12 cellular contexts compared by ENCODE assay signal in genomic region chr6:33319939-33320314, GRCh38. TPM values are rescaled to one million over a fixed set of nuclear protein-coding genes. Genes with fewer than 3 reads are reported as not detected.
DNase-seq lines count a peak whose midpoint lies in the region; ATAC-seq, FAIRE-seq and TF ChIP-seq lines count a peak whose summit lies in the region.
"Had no signal": no experiment of that assay in that cellular context is flagged by ENCODE, and none has a peak within 500 bp of the region (broad histone marks: within the 10 kb centered on the region; RNA-seq: fewer than 3 reads in every experiment).

No MANE protein-coding gene starts in this region.

- H3K4me2 ChIP-seq in HepG2 (ENCODE audit: low read depth, low read length), result no peak overlapping the region

- H3K36me3 Mint-ChIP-seq in Calu3 (ENCODE audit: insufficient read depth, unreplicated experiment), result peaks cover 95% of the 10 kb centered on the region

- H3K9me3 ChIP-seq in liver (ENCODE audit: control insufficient read depth in 4 of 4, low read length in 3 of 4), result no peaks in the 10 kb centered on the region
- H3K9me3 ChIP-seq in HepG2 (ENCODE audit: low read length), result no peaks in the 10 kb centered on the region
- no peaks in the 10 kb centered on the region for H3K9me3 ChIP-seq in ascending aorta
- no peaks in the 10 kb centered on the region for H3K9me3 ChIP-seq in mesodermal cell (ENCODE audit: control insufficient read depth, low read length)

- BruUV-seq in HepG2 (replicated peaks; lab: Mats Ljungman, UMichigan) (no TSS peak), Calu3 (replicated peaks; lab: Mats Ljungman, UMichigan) (no TSS peak)

- DNase-seq in HepG2 (ENCODE audit: low spot score), result no peak
- no peak for DNase-seq in ascending aorta (ENCODE audit: low spot score in 2 of 2)
- DNase-seq in stimulated activated naive CD4-positive, alpha-beta T cell (lab: John Stamatoyannopoulos, UW), result no peak
- DNase-seq in ACHN, result no peak
- no peak for DNase-seq in SKM-1 treated with dmso at 0.1 percent for 144 hours (lab: John Stamatoyannopoulos, UW; ENCODE audit: unreplicated experiment)
- no peak for DNase-seq in Calu3
- DNase-seq: DMS79; Kasumi-1; stimulated activated CD4-positive, alpha-beta T cell treated with anti-CD3 and anti-CD28 coated beads, Interleukin-1b, Interleukin-23, amount 100 ng/mL, for 48 hours had no signal

- TF ChIP-seq RAD21 in liver (IDR thresholded peaks at IDR 0.05) (no peak), HepG2 (CRISPR knock-in tag; IDR thresholded peaks at IDR 0.05) (no peak)

- H3K27me3 ChIP-seq in liver (ENCODE audit: control insufficient read depth in 4 of 4, insufficient read depth in 4 of 4, low read length in 3 of 4), result no peaks in the 10 kb centered on the region
- H3K27me3 ChIP-seq in HepG2 (ENCODE audit: control insufficient read depth in 1 of 2, insufficient read depth in 2 of 2, low read length in 2 of 2), result no peaks in the 10 kb centered on the region; a peak in 2 of 5 replicates
- no peaks in the 10 kb centered on the region for H3K27me3 ChIP-seq in ascending aorta

- H3K27ac ChIP-seq in liver (ENCODE audit: low read depth in 1 of 2, low read length in 2 of 2) (peak overlapping the region; percentile 47 to 85), HepG2 (ENCODE audit: extremely low read length, insufficient read depth, low read length) (no peak overlapping the region), ascending aorta (peak overlapping the region; percentile 89 to 93), mesodermal cell (ENCODE audit: low read depth, low read length, severe bottlenecking) (peak overlapping the region; percentile 20)

- no peak for TF ChIP-seq CTCF in liver (IDR thresholded peaks at IDR 0.05; ENCODE audit: low read depth, low read length, missing input control)
- no peak for TF ChIP-seq CTCF in HepG2 (CRISPR knock-in tag; IDR thresholded peaks at IDR 0.05)
- TF ChIP-seq CTCF in ascending aorta (IDR thresholded peaks at IDR 0.05), result no peak
- no peak for TF ChIP-seq CTCF in Calu3 (IDR thresholded peaks at IDR 0.05; ENCODE audit: unreplicated experiment)

- TF ChIP-seq EP300 in HepG2 (IDR thresholded peaks at IDR 0.05; ENCODE audit: low read depth in 2 of 2, low read length in 2 of 2), result no peak
- TF ChIP-seq EP300 in HepG2 (CRISPR knock-in tag; IDR thresholded peaks at IDR 0.05; ENCODE audit: borderline replicate concordance), result no peak

- peaks cover 79% of the 10 kb centered on the region for H3K4me1 Mint-ChIP-seq in Calu3 (ENCODE audit: low read depth, unreplicated experiment)

- ATAC-seq in HepG2, result no peak
- ATAC-seq: left lobe of liver had no signal

- no peaks in the 10 kb centered on the region for H3K27me3 Mint-ChIP-seq in Calu3 (ENCODE audit: unreplicated experiment)

- no peaks in the 10 kb centered on the region for H3K9me3 Mint-ChIP-seq in Calu3 (ENCODE audit: low read depth, unreplicated experiment)

- no peak for FAIRE-seq in HepG2 (lab: Jason Lieb, UNC)

- POLR2A ChIA-PET in HepG2 (lab: Yijun Ruan, JAX), result interaction anchor here (0.9 to 3.9 kb wide), 2 partner anchors 19 to 120 kb away, joined by 3 to 57 read pairs; partner anchors contain the start of gene RGL2

- no peak overlapping the region for H3K4me3 ChIP-seq in liver (ENCODE audit: low read depth in 1 of 3, low read length in 3 of 3)
- H3K4me3 ChIP-seq in HepG2 (replicated peaks in 1 of 3; ENCODE audit: insufficient read depth in 1 of 3, low read depth in 2 of 3, low read length in 3 of 3), result no peak overlapping the region
- peak overlapping the region in 1 of 2 donors; percentile 81 for H3K4me3 ChIP-seq in ascending aorta
- H3K4me3 ChIP-seq in mesodermal cell (ENCODE audit: extremely low read depth, insufficient read depth, low read length, poor library complexity, severe bottlenecking), result no peak overlapping the region

- H3K4me1 ChIP-seq in liver (ENCODE audit: control insufficient read depth in 4 of 4, insufficient read depth in 4 of 4, low read length in 3 of 4) (peaks cover 21 to 59% (median 50%) of the 10 kb centered on the region in 4 donors), HepG2 (ENCODE audit: insufficient read depth, low read length) (peaks cover 58% of the 10 kb centered on the region), ascending aorta (peaks cover 27 to 50% of the 10 kb centered on the region in 2 donors), mesodermal cell (ENCODE audit: control insufficient read depth, insufficient read depth, low read length, poor library complexity, severe bottlenecking) (peaks cover 30% of the 10 kb centered on the region)

- H3K36me3 ChIP-seq in liver (ENCODE audit: control insufficient read depth in 4 of 4, insufficient read depth in 3 of 4, low read depth in 1 of 4, low read length in 3 of 4) (peaks cover 0 to 16% (median 8%) of the 10 kb centered on the region in 4 donors), HepG2 (replicated peaks in 1 of 2; ENCODE audit: control insufficient read depth in 1 of 2, insufficient read depth in 2 of 2, low read length in 2 of 2) (peaks cover 5 to 31% of the 10 kb centered on the region in 2 experiments), ascending aorta (peaks cover 17 to 28% of the 10 kb centered on the region in 2 donors), mesodermal cell (ENCODE audit: control insufficient read depth, insufficient read depth, low read length) (peaks cover 43% of the 10 kb centered on the region)

- H4K20me1 ChIP-seq in HepG2 (ENCODE audit: insufficient read depth, low read length), result peaks cover 3% of the 10 kb centered on the region; the same call in 1 of the 2 replicates

- H3K4me3 Mint-ChIP-seq in Calu3 (ENCODE audit: low read depth, unreplicated experiment), result no peak overlapping the region

- TF ChIP-seq POLR2A in HepG2 (IDR thresholded peaks at IDR 0.05; ENCODE audit: insufficient read depth in 1 of 2, low read depth in 2 of 2, low read length in 2 of 2), result no peak

- in situ Hi-C loops in HepG2 (cut with HindIII; ENCODE audit: extremely low pct_ligation_motif_present, low pct_unique_long_range_greater_than_20kb), result no loop called here
- in situ Hi-C loops in ACHN (cut with HindIII; ENCODE audit: low pct_ligation_motif_present, low pct_unique_long_range_greater_than_20kb, low sequenced_read_pairs), result no loop called here

- H2AFZ ChIP-seq in HepG2 (ENCODE audit: low read length), result no peak overlapping the region

- 92% methylated on average over 3 of the region's 3 CpGs for WGBS in liver
- WGBS in HepG2 (ENCODE audit: low lambda C conversion rate), result 95% methylated on average over 3 of the region's 3 CpGs
- 93 to 95% methylated on average over 3 of the region's 3 CpGs for WGBS in mesodermal cell (ENCODE audit: insufficient coverage in 2 of 2), 2 experiments

- peaks cover 22% of the 10 kb centered on the region for H3K79me2 ChIP-seq in HepG2 (ENCODE audit: insufficient read depth, low read length)

- intact Hi-C loops in HepG2 (cut with micrococcal nuclease; ENCODE audit: unreplicated experiment) (no loop called here), ascending aorta (cut with DNase I) (loop anchor here (5.0 to 10.0 kb wide), 2 partner anchors 118 to 1655 kb away; partner anchors contain the start of genes C6orf47, CSNK2B, GPANK1 and HSD17B8), Calu3 (cut with micrococcal nuclease; ENCODE audit: unreplicated experiment) (loop anchor here (5.0 kb wide), 1 partner anchor 72 kb away; the partner anchor contains the start of gene KIFC1)

- no peak overlapping the region for H3K9ac ChIP-seq in liver (ENCODE audit: low read depth in 1 of 2, low read length in 2 of 2)
- no peak overlapping the region for H3K9ac ChIP-seq in HepG2 (ENCODE audit: insufficient read depth, low read depth, low read length)

- H3K27ac Mint-ChIP-seq in Calu3 (ENCODE audit: unreplicated experiment), result no peak overlapping the region

- CTCF ChIA-PET in HepG2 (lab: Yijun Ruan, JAX; ENCODE audit: low intra/inter-chr PET ratio, low total read pairs) (no interaction called here), Calu3 (lab: Charles Lee) (interaction anchor here (0.6 kb wide), 1 partner anchor 112 kb away, joined by 4 read pairs; no protein-coding TSS in a partner anchor)

RNA-seq across cellular contexts. Expression of gene ZBTB22, which starts 2.4 kb away (rescaled TPM):
- total RNA-seq in liver (1 to 10 TPM; 5.5 to 7.8 TPM), HepG2 (2016; rRNA removed; fragmentation: Illumina TruSeq; extraction: Trizol) (6.6 and 8.0 TPM in 2 replicates), ascending aorta (35.5 TPM), Calu3 (2022) (22.6 and 26.4 TPM in 2 replicates)
- polyA plus RNA-seq in liver (1 to 10 TPM; 1.6 to 3.9 TPM), HepG2 (2011; rRNA removed) (10.6 and 13.4 TPM in 2 replicates)
- total RNA-seq in HepG2 (2016; cell fraction: cytosol; rRNA removed; fragmentation: Illumina TruSeq; extraction: Trizol; ENCODE audit: low read depth), result 2.3 and 2.6 TPM in 2 replicates
- total RNA-seq in HepG2 (2016; cell fraction: insoluble cytoplasmic fraction; rRNA removed; fragmentation: Illumina TruSeq; extraction: Trizol), result 5.5 and 8.7 TPM in 2 replicates
- total RNA-seq in HepG2 (2016; cell fraction: membrane; rRNA removed; fragmentation: Illumina TruSeq; extraction: Trizol), result 7.1 and 7.2 TPM in 2 replicates
- 5.7 and 6.4 TPM in 2 replicates for total RNA-seq in HepG2 (2016; cell fraction: nucleus; rRNA removed; fragmentation: Illumina TruSeq; extraction: Trizol)
- 8.3 and 11.3 TPM in 2 replicates for polyA plus RNA-seq in HepG2 (2011; cell fraction: cytosol; rRNA removed)
- polyA plus RNA-seq in HepG2 (2011; cell fraction: nucleus; rRNA removed), result 21.6 and 22.3 TPM in 2 replicates
- 7.0 and 7.7 TPM in 2 replicates for polyA plus RNA-seq in HepG2 (2012)
- 1.6 and 1.7 TPM in 2 replicates for polyA plus RNA-seq in HepG2 (2016; cell fraction: cytosol; fragmentation: Illumina TruSeq; extraction: Trizol; ENCODE audit: low read depth)
- 6.1 and 6.4 TPM in 2 replicates for polyA plus RNA-seq in HepG2 (2016; cell fraction: insoluble cytoplasmic fraction; fragmentation: Illumina TruSeq; extraction: Trizol; ENCODE audit: low read depth)
- 5.8 and 6.0 TPM in 2 replicates for polyA plus RNA-seq in HepG2 (2016; cell fraction: membrane; fragmentation: Illumina TruSeq; extraction: Trizol; ENCODE audit: low read depth)
- polyA plus RNA-seq in HepG2 (2016; cell fraction: nucleus; fragmentation: Illumina TruSeq; extraction: Trizol; ENCODE audit: insufficient read depth, low read depth), result 12.9 TPM in 2 replicates
- polyA minus RNA-seq in HepG2 (2011; rRNA and poly(A)+ RNA removed; ENCODE audit: low replicate concordance), result 17.5 and 28.0 TPM in 2 replicates
- 5.7 and 6.2 TPM in 2 replicates for polyA minus RNA-seq in HepG2 (2011; cell fraction: cytosol; rRNA and poly(A)+ RNA removed)
- polyA minus RNA-seq in HepG2 (2011; cell fraction: nucleus; rRNA and poly(A)+ RNA removed), result 7.8 and 9.8 TPM in 2 replicates
- polyA plus RNA-seq in mesodermal cell (2013, experiment 1 of 2), result 21.2 TPM
- polyA plus RNA-seq in mesodermal cell (2013, experiment 2 of 2), result 14.2 TPM

RNA-seq across cellular contexts. Expression of gene DAXX, which starts 2.8 kb away (rescaled TPM):
- total RNA-seq in liver (10 to 100 TPM; 11.8 to 15.1 TPM), HepG2 (2016; rRNA removed; fragmentation: Illumina TruSeq; extraction: Trizol) (48.9 and 49.4 TPM in 2 replicates), ascending aorta (44.8 TPM), Calu3 (2022) (86.3 and 86.6 TPM in 2 replicates)
- polyA plus RNA-seq in liver (10 to 100 TPM; 12.9 to 13.1 TPM), HepG2 (2011; rRNA removed) (21.5 and 21.8 TPM in 2 replicates)
- 9.4 and 11.8 TPM in 2 replicates for total RNA-seq in HepG2 (2016; cell fraction: cytosol; rRNA removed; fragmentation: Illumina TruSeq; extraction: Trizol; ENCODE audit: low read depth)
- total RNA-seq in HepG2 (2016; cell fraction: insoluble cytoplasmic fraction; rRNA removed; fragmentation: Illumina TruSeq; extraction: Trizol), result 39.5 and 51.1 TPM in 2 replicates
- 35.4 and 40.7 TPM in 2 replicates for total RNA-seq in HepG2 (2016; cell fraction: membrane; rRNA removed; fragmentation: Illumina TruSeq; extraction: Trizol)
- 28.1 and 35.0 TPM in 2 replicates for total RNA-seq in HepG2 (2016; cell fraction: nucleus; rRNA removed; fragmentation: Illumina TruSeq; extraction: Trizol)
- 8.9 and 9.8 TPM in 2 replicates for polyA plus RNA-seq in HepG2 (2011; cell fraction: cytosol; rRNA removed)
- polyA plus RNA-seq in HepG2 (2011; cell fraction: nucleus; rRNA removed), result 37.6 and 42.8 TPM in 2 replicates
- 28.0 and 40.6 TPM in 2 replicates for polyA plus RNA-seq in HepG2 (2012)
- 9.5 and 11.3 TPM in 2 replicates for polyA plus RNA-seq in HepG2 (2016; cell fraction: cytosol; fragmentation: Illumina TruSeq; extraction: Trizol; ENCODE audit: low read depth)
- 46.2 and 62.5 TPM in 2 replicates for polyA plus RNA-seq in HepG2 (2016; cell fraction: insoluble cytoplasmic fraction; fragmentation: Illumina TruSeq; extraction: Trizol; ENCODE audit: low read depth)
- polyA plus RNA-seq in HepG2 (2016; cell fraction: membrane; fragmentation: Illumina TruSeq; extraction: Trizol; ENCODE audit: low read depth), result 27.7 and 31.8 TPM in 2 replicates
- 75.8 and 76.6 TPM in 2 replicates for polyA plus RNA-seq in HepG2 (2016; cell fraction: nucleus; fragmentation: Illumina TruSeq; extraction: Trizol; ENCODE audit: insufficient read depth, low read depth)
- 15.6 and 16.1 TPM in 2 replicates for polyA minus RNA-seq in HepG2 (2011; rRNA and poly(A)+ RNA removed; ENCODE audit: low replicate concordance)
- 7.0 and 9.3 TPM in 2 replicates for polyA minus RNA-seq in HepG2 (2011; cell fraction: cytosol; rRNA and poly(A)+ RNA removed)
- 10.8 and 15.5 TPM in 2 replicates for polyA minus RNA-seq in HepG2 (2011; cell fraction: nucleus; rRNA and poly(A)+ RNA removed)
- 40.5 TPM for polyA plus RNA-seq in mesodermal cell (2013, experiment 1 of 2)
- 36.8 TPM for polyA plus RNA-seq in mesodermal cell (2013, experiment 2 of 2)

RNA-seq across cellular contexts. Expression of gene TAPBP, which starts 6.0 kb away (rescaled TPM):
- total RNA-seq in liver (10 to 100 TPM; 52.7 to 74.0 TPM), HepG2 (2016; rRNA removed; fragmentation: Illumina TruSeq; extraction: Trizol) (16.4 and 32.3 TPM in 2 replicates), ascending aorta (185 TPM), Calu3 (2022) (443 and 488 TPM in 2 replicates)
- polyA plus RNA-seq in liver (10 to 100 TPM; 47.9 to 49.3 TPM), HepG2 (2011; rRNA removed) (27.4 and 34.1 TPM in 2 replicates)
- total RNA-seq in HepG2 (2016; cell fraction: cytosol; rRNA removed; fragmentation: Illumina TruSeq; extraction: Trizol; ENCODE audit: low read depth), result 3.4 and 4.1 TPM in 2 replicates
- 13.6 and 35.0 TPM in 2 replicates for total RNA-seq in HepG2 (2016; cell fraction: insoluble cytoplasmic fraction; rRNA removed; fragmentation: Illumina TruSeq; extraction: Trizol)
- 11.4 and 11.8 TPM in 2 replicates for total RNA-seq in HepG2 (2016; cell fraction: membrane; rRNA removed; fragmentation: Illumina TruSeq; extraction: Trizol)
- total RNA-seq in HepG2 (2016; cell fraction: nucleus; rRNA removed; fragmentation: Illumina TruSeq; extraction: Trizol), result 44.6 and 52.1 TPM in 2 replicates
- 14.8 and 18.3 TPM in 2 replicates for polyA plus RNA-seq in HepG2 (2011; cell fraction: cytosol; rRNA removed)
- polyA plus RNA-seq in HepG2 (2011; cell fraction: nucleus; rRNA removed), result 62.2 and 64.2 TPM in 2 replicates
- 21.4 and 27.7 TPM in 2 replicates for polyA plus RNA-seq in HepG2 (2012)
- polyA plus RNA-seq in HepG2 (2016; cell fraction: cytosol; fragmentation: Illumina TruSeq; extraction: Trizol; ENCODE audit: low read depth), result 3.1 and 3.4 TPM in 2 replicates
- 15.2 and 22.3 TPM in 2 replicates for polyA plus RNA-seq in HepG2 (2016; cell fraction: insoluble cytoplasmic fraction; fragmentation: Illumina TruSeq; extraction: Trizol; ENCODE audit: low read depth)
- polyA plus RNA-seq in HepG2 (2016; cell fraction: membrane; fragmentation: Illumina TruSeq; extraction: Trizol; ENCODE audit: low read depth), result 9.3 and 9.6 TPM in 2 replicates
- polyA plus RNA-seq in HepG2 (2016; cell fraction: nucleus; fragmentation: Illumina TruSeq; extraction: Trizol; ENCODE audit: insufficient read depth, low read depth), result 88.3 and 92.5 TPM in 2 replicates
- 44.2 and 51.1 TPM in 2 replicates for polyA minus RNA-seq in HepG2 (2011; rRNA and poly(A)+ RNA removed; ENCODE audit: low replicate concordance)
- polyA minus RNA-seq in HepG2 (2011; cell fraction: cytosol; rRNA and poly(A)+ RNA removed), result 23.7 and 33.9 TPM in 2 replicates
- 18.7 and 22.5 TPM in 2 replicates for polyA minus RNA-seq in HepG2 (2011; cell fraction: nucleus; rRNA and poly(A)+ RNA removed)
- 24.0 TPM for polyA plus RNA-seq in mesodermal cell (2013, experiment 1 of 2)
- polyA plus RNA-seq in mesodermal cell (2013, experiment 2 of 2), result 19.1 TPM

RNA-seq across cellular contexts. Expression of gene RGL2, which starts 21.2 kb away (rescaled TPM):
- 10 to 100 TPM; 16.7 to 17.8 TPM for total RNA-seq in liver
- polyA plus RNA-seq in liver, result 10 to 100 TPM; 16.8 to 22.8 TPM
- total RNA-seq in HepG2 (2016; rRNA removed; fragmentation: Illumina TruSeq; extraction: Trizol), result 16.5 and 22.9 TPM in 2 replicates
- 5.6 and 5.8 TPM in 2 replicates for total RNA-seq in HepG2 (2016; cell fraction: cytosol; rRNA removed; fragmentation: Illumina TruSeq; extraction: Trizol; ENCODE audit: low read depth)
- total RNA-seq in HepG2 (2016; cell fraction: insoluble cytoplasmic fraction; rRNA removed; fragmentation: Illumina TruSeq; extraction: Trizol), result 14.4 and 22.0 TPM in 2 replicates
- total RNA-seq in HepG2 (2016; cell fraction: membrane; rRNA removed; fragmentation: Illumina TruSeq; extraction: Trizol), result 14.1 and 14.8 TPM in 2 replicates
- 21.1 and 24.8 TPM in 2 replicates for total RNA-seq in HepG2 (2016; cell fraction: nucleus; rRNA removed; fragmentation: Illumina TruSeq; extraction: Trizol)
- 47.4 and 55.8 TPM in 2 replicates for polyA plus RNA-seq in HepG2 (2011; rRNA removed)
- 24.1 and 32.5 TPM in 2 replicates for polyA plus RNA-seq in HepG2 (2011; cell fraction: cytosol; rRNA removed)
- 260 and 280 TPM in 2 replicates for polyA plus RNA-seq in HepG2 (2011; cell fraction: nucleus; rRNA removed)
- 33.1 and 35.4 TPM in 2 replicates for polyA plus RNA-seq in HepG2 (2012)
- 4.2 and 4.6 TPM in 2 replicates for polyA plus RNA-seq in HepG2 (2016; cell fraction: cytosol; fragmentation: Illumina TruSeq; extraction: Trizol; ENCODE audit: low read depth)
- 12.1 and 14.6 TPM in 2 replicates for polyA plus RNA-seq in HepG2 (2016; cell fraction: insoluble cytoplasmic fraction; fragmentation: Illumina TruSeq; extraction: Trizol; ENCODE audit: low read depth)
- polyA plus RNA-seq in HepG2 (2016; cell fraction: membrane; fragmentation: Illumina TruSeq; extraction: Trizol; ENCODE audit: low read depth), result 9.4 and 10.4 TPM in 2 replicates
- polyA plus RNA-seq in HepG2 (2016; cell fraction: nucleus; fragmentation: Illumina TruSeq; extraction: Trizol; ENCODE audit: insufficient read depth, low read depth), result 53.5 and 54.5 TPM in 2 replicates
- polyA minus RNA-seq in HepG2 (2011; rRNA and poly(A)+ RNA removed; ENCODE audit: low replicate concordance), result 47.5 and 84.0 TPM in 2 replicates
- polyA minus RNA-seq in HepG2 (2011; cell fraction: cytosol; rRNA and poly(A)+ RNA removed), result 16.0 and 18.0 TPM in 2 replicates
- 45.7 and 51.1 TPM in 2 replicates for polyA minus RNA-seq in HepG2 (2011; cell fraction: nucleus; rRNA and poly(A)+ RNA removed)
- total RNA-seq in ascending aorta, result 63.9 TPM
- polyA plus RNA-seq in mesodermal cell (2013, experiment 1 of 2), result 64.2 TPM
- polyA plus RNA-seq in mesodermal cell (2013, experiment 2 of 2), result 53.6 TPM
- 138 and 154 TPM in 2 replicates for total RNA-seq in Calu3 (2022)

RNA-seq across cellular contexts. Expression of gene PFDN6, which starts 30.5 kb away (rescaled TPM):
- total RNA-seq in liver, result 10 to 100 TPM; 12.5 to 22.4 TPM
- polyA plus RNA-seq in liver, result 10 to 100 TPM in 1 of 2 donors, 1 to 10 TPM in 1; 6.5 to 60.1 TPM
- 87.0 and 118 TPM in 2 replicates for total RNA-seq in HepG2 (2016; rRNA removed; fragmentation: Illumina TruSeq; extraction: Trizol)
- total RNA-seq in HepG2 (2016; cell fraction: cytosol; rRNA removed; fragmentation: Illumina TruSeq; extraction: Trizol; ENCODE audit: low read depth), result 21.9 and 25.1 TPM in 2 replicates
- 97.0 and 123 TPM in 2 replicates for total RNA-seq in HepG2 (2016; cell fraction: insoluble cytoplasmic fraction; rRNA removed; fragmentation: Illumina TruSeq; extraction: Trizol)
- total RNA-seq in HepG2 (2016; cell fraction: membrane; rRNA removed; fragmentation: Illumina TruSeq; extraction: Trizol), result 19.5 and 24.7 TPM in 2 replicates
- 35.5 and 41.4 TPM in 2 replicates for total RNA-seq in HepG2 (2016; cell fraction: nucleus; rRNA removed; fragmentation: Illumina TruSeq; extraction: Trizol)
- polyA plus RNA-seq in HepG2 (2011; rRNA removed), result 75.5 and 92.2 TPM in 2 replicates
- 41.4 and 48.4 TPM in 2 replicates for polyA plus RNA-seq in HepG2 (2011; cell fraction: cytosol; rRNA removed)
- polyA plus RNA-seq in HepG2 (2011; cell fraction: nucleus; rRNA removed), result 65.1 and 96.7 TPM in 2 replicates
- polyA plus RNA-seq in HepG2 (2012), result 78.6 and 94.5 TPM in 2 replicates
- polyA plus RNA-seq in HepG2 (2016; cell fraction: cytosol; fragmentation: Illumina TruSeq; extraction: Trizol; ENCODE audit: low read depth), result 20.6 and 21.5 TPM in 2 replicates
- polyA plus RNA-seq in HepG2 (2016; cell fraction: insoluble cytoplasmic fraction; fragmentation: Illumina TruSeq; extraction: Trizol; ENCODE audit: low read depth), result 142 and 148 TPM in 2 replicates
- 20.0 and 22.3 TPM in 2 replicates for polyA plus RNA-seq in HepG2 (2016; cell fraction: membrane; fragmentation: Illumina TruSeq; extraction: Trizol; ENCODE audit: low read depth)
- 80.0 and 80.7 TPM in 2 replicates for polyA plus RNA-seq in HepG2 (2016; cell fraction: nucleus; fragmentation: Illumina TruSeq; extraction: Trizol; ENCODE audit: insufficient read depth, low read depth)
- polyA minus RNA-seq in HepG2 (2011; rRNA and poly(A)+ RNA removed; ENCODE audit: low replicate concordance), result 11.7 and 27.1 TPM in 2 replicates
- polyA minus RNA-seq in HepG2 (2011; cell fraction: cytosol; rRNA and poly(A)+ RNA removed), result 14.2 and 19.7 TPM in 2 replicates
- polyA minus RNA-seq in HepG2 (2011; cell fraction: nucleus; rRNA and poly(A)+ RNA removed), result 28.1 and 34.1 TPM in 2 replicates
- 11.3 TPM for total RNA-seq in ascending aorta
- 92.7 TPM for polyA plus RNA-seq in mesodermal cell (2013, experiment 1 of 2)
- 81.2 TPM for polyA plus RNA-seq in mesodermal cell (2013, experiment 2 of 2)
- 141 and 168 TPM in 2 replicates for total RNA-seq in Calu3 (2022)
